Comparison of ENCODE assay signal across 17 cellular contexts in the genomic region with DNA sequence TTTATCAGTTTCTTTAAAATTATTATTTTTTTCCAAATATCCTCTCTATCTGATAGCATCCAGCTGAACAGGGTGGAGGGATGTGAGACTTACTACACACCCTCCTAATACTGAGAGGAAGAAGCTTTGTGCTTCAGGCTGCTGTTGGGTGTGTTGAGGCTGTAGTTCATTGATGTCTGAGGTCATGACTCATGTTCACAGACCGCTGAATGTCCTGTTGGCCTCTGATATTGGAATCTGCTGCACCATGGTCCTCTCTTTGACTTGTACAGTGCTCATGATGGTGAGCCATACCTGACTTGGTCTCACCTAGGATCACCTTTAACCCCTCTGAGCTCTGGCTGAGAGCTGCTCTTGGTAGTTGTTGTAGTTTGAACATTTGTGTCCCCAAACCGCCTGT.
DNase-seq lines count a peak whose midpoint lies in the region; ATAC-seq, FAIRE-seq and TF ChIP-seq lines count a peak whose summit lies in the region.
"Had no signal": no experiment of that assay in that cellular context is flagged by ENCODE, and none has a peak within 500 bp of the region (broad histone marks: within the 10 kb centered on the region; RNA-seq: fewer than 3 reads in every experiment).

No MANE protein-coding gene starts in this region.

- WGBS in mammary epithelial cell (ENCODE audit: low coverage, missing lambda C conversion rate), result 77% methylated on average over 2 of the region's 2 CpGs

- H3K4me3 ChIP-seq in mammary epithelial cell (replicated peaks in 1 of 3; ENCODE audit: insufficient read depth in 1 of 3, low read depth in 2 of 3, low read length in 3 of 3) (no peak overlapping the region), keratinocyte (ENCODE audit: control insufficient read depth in 2 of 3, extremely low read depth in 1 of 3, insufficient read depth in 2 of 3, low read depth in 1 of 3, low read length in 3 of 3) (no peak overlapping the region)

- H4K20me1 ChIP-seq in mammary epithelial cell (ENCODE audit: insufficient read depth, low read length) (no peaks in the 10 kb centered on the region), keratinocyte (ENCODE audit: control insufficient read depth, extremely low read depth, insufficient read depth, low read length) (no peaks in the 10 kb centered on the region)

- H2AFZ ChIP-seq in mammary epithelial cell (ENCODE audit: low read depth, low read length) (no peak overlapping the region), keratinocyte (ENCODE audit: control insufficient read depth, low read length) (no peak overlapping the region)

- H3K27me3 ChIP-seq in mammary epithelial cell (ENCODE audit: insufficient read depth, low read length) (no peaks in the 10 kb centered on the region), keratinocyte (ENCODE audit: control insufficient read depth, extremely low read depth, insufficient read depth, low read length) (no peaks in the 10 kb centered on the region)

- in situ Hi-C loops in mammary epithelial cell (cut with MboI; ENCODE audit: low sequenced_read_pairs in 2 of 2), result no loop called here

- dilution Hi-C loops in mammary epithelial cell (cut with HindIII; ENCODE audit: low sequenced_read_pairs), result no loop called here
- dilution Hi-C loops in keratinocyte (cut with MboI; ENCODE audit: extremely low pct_ligation_motif_present, low sequenced_read_pairs), result no loop called here

- no peaks in the 10 kb centered on the region for H3K9me3 ChIP-seq in mammary epithelial cell (replicated peaks; ENCODE audit: insufficient read depth, low read length)
- H3K9me3 ChIP-seq in keratinocyte (ENCODE audit: control insufficient read depth, low read depth, low read length), result no peaks in the 10 kb centered on the region

- H3K27ac ChIP-seq in mammary epithelial cell (ENCODE audit: insufficient read depth, low read depth, low read length) (no peak overlapping the region), keratinocyte (ENCODE audit: control insufficient read depth, insufficient read depth, low read length) (no peak overlapping the region)

- no peaks in the 10 kb centered on the region for H3K36me3 ChIP-seq in mammary epithelial cell (ENCODE audit: insufficient read depth, low read length)
- H3K36me3 ChIP-seq in keratinocyte (ENCODE audit: control insufficient read depth in 2 of 2, extremely low read depth in 1 of 2, insufficient read depth in 2 of 2, low read length in 2 of 2), result no peaks in the 10 kb centered on the region

- H3K9ac ChIP-seq in mammary epithelial cell (ENCODE audit: insufficient read depth, low read length) (no peak overlapping the region), keratinocyte (ENCODE audit: control insufficient read depth, extremely low read depth, insufficient read depth, low read length) (no peak overlapping the region)

- FAIRE-seq in keratinocyte (lab: Jason Lieb, UNC), result peak; percentile 34
- FAIRE-seq: GM19239 had no signal

- no TSS peak for BruUV-seq in mammary epithelial cell (replicated peaks; lab: Mats Ljungman, UMichigan)

- H3K79me2 ChIP-seq in mammary epithelial cell (ENCODE audit: insufficient read depth, low read length) (no peaks in the 10 kb centered on the region), keratinocyte (ENCODE audit: control insufficient read depth, insufficient read depth, low read length) (no peaks in the 10 kb centered on the region)

- H3K4me1 ChIP-seq in mammary epithelial cell (ENCODE audit: insufficient read depth, low read length) (peaks cover 23% of the 10 kb centered on the region), keratinocyte (ENCODE audit: control insufficient read depth, extremely low read depth, insufficient read depth, low read length) (peaks cover 10% of the 10 kb centered on the region)

- CTCF ChIA-PET in mammary epithelial cell (lab: Charles Lee; ENCODE audit: low non-redundant PET), result no interaction called here

- TF ChIP-seq CTCF in mammary epithelial cell (conservative IDR thresholded peaks at IDR 0.05 in 1 of 2, IDR thresholded peaks at IDR 0.05 in 1 of 2; ENCODE audit: extremely low read depth in 1 of 2, insufficient read depth in 1 of 2, low read depth in 1 of 2, low read length in 2 of 2) (no peak), keratinocyte (optimal IDR thresholded peaks at IDR 0.05 in 1 of 3, IDR thresholded peaks at IDR 0.05 in 1 of 3, conservative IDR thresholded peaks at IDR 0.05 in 1 of 3; ENCODE audit: extremely low read depth in 1 of 3, insufficient read depth in 2 of 3, low read length in 3 of 3) (no peak)

- no peak overlapping the region for H3K4me2 ChIP-seq in mammary epithelial cell (ENCODE audit: insufficient read depth, low read depth, low read length)
- H3K4me2 ChIP-seq in keratinocyte (ENCODE audit: control insufficient read depth, extremely low read depth, insufficient read depth, low read depth, low read length), result no peak overlapping the region

- no peaks in the 10 kb centered on the region for H3K9me1 ChIP-seq in keratinocyte (ENCODE audit: control insufficient read depth, extremely low read depth, insufficient read depth, low read length)

- DNase-seq in EL (peak; percentile 29), M059J (ENCODE audit: low read depth) (peak; percentile 22), mammary epithelial cell (peak; percentile 45), keratinocyte (ENCODE audit: low read depth, low spot score) (no peak), NCI-H524 treated with DMSO at 0.1 percent for 48 hours (lab: John Stamatoyannopoulos, UW) (no peak)
- no peak for DNase-seq in activated CD4-positive, CD25-positive, alpha-beta regulatory T cell treated with anti-CD3 and anti-CD28 coated beads, Interleukin-2, amount 50 U/mL, for 72 hours
- DNase-seq in stimulated activated CD4-positive, alpha-beta T cell treated with anti-CD3 and anti-CD28 coated beads, Interleukin-4, amount 100 ng/mL, for 1 hour, result no peak
- DNase-seq: AML-193, Kasumi-1, NCI-H1048, NCI-H1436 treated with DMSO at 0.1 percent for 48 hours, NCI-H2081, NCI-H510A treated with DMSO at 0.1 percent for 48 hours, SHP77 treated with DMSO at 0.1 percent for 48 hours had no signal

- no peak for ATAC-seq in GM21526 (IDR thresholded peaks at IDR 0.05; ENCODE audit: low FRiP score, unreplicated experiment)
- ATAC-seq: SK-N-SH treated with all-trans-retinoic acid at 6 μM for 48 hours had no signal

- intact Hi-C loops in mammary epithelial cell (cut with micrococcal nuclease), result no loop called here

Comparison
In these comparisons a context has a peak if more than half of its experiments do, and no peak if none do; other contexts are left out.
1. DNase-seq: peak in EL (single experiment), M059J (single experiment) and mammary epithelial cell (single experiment); none in keratinocyte (single experiment), activated CD4-positive, CD25-positive, alpha-beta regulatory T cell treated with anti-CD3 and anti-CD28 coated beads, Interleukin-2, amount 50 U/mL, for 72 hours (single experiment), NCI-H524 treated with DMSO at 0.1 percent for 48 hours (single experiment) and stimulated activated CD4-positive, alpha-beta T cell treated with anti-CD3 and anti-CD28 coated beads, Interleukin-4, amount 100 ng/mL, for 1 hour (single experiment).